Comparison of ENCODE assay signal across 1 cellular context in genomic region chr4:8428288-8429097, GRCh38.
TF ChIP-seq lines count a peak whose summit lies in the region.

No MANE protein-coding gene starts in this region.

TF ChIP-seq in K562, 482 proteins besides CTCF, POLR2A, EP300 and RAD21 (continued from another document):
- TF ChIP-seq GTF3C2 (IDR thresholded peaks at IDR 0.05; ENCODE audit: borderline replicate concordance, extremely low read depth, insufficient read length) (no peak), ZNF512 (tag; IDR thresholded peaks at IDR 0.05) (no peak), YY1 (IDR thresholded peaks at IDR 0.05; ENCODE audit: borderline replicate concordance in 1 of 3, control insufficient read depth in 1 of 3, extremely low read depth in 1 of 3, insufficient read depth in 3 of 3, insufficient read length in 1 of 3, insufficient replicate concordance in 2 of 3, low read depth in 1 of 3, low read length in 2 of 3) (peak in 2 of 3 experiments; percentile 36 to 51)
TF ChIP-seq in K562: peak in this region for 98.
